In the genomic region with DNA sequence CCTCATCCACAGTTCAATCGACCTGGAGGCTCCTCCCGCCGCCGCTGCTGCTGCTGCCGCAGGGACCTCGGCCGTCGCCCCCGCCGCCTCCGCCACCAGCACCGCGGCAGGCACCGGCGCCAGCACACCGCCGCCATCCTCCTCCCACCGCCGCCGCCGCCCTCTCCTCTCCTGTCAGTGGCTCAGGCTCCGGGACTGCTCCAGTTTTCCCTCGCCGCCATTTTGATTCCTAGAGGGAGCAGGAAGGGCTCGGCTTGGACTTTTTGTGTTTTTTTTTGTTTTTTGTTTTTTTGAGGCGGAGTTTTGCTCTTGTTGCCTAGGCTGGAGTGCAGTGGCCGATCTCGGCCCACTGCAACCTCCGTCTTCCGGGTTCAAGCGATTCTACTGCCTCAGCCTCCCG, we compare ENCODE assay signal across 10 cellular contexts. TPM values are rescaled to one million over a fixed set of nuclear protein-coding genes. Genes with fewer than 3 reads are reported as not detected.
DNase-seq lines count a peak whose midpoint lies in the region; ATAC-seq and TF ChIP-seq lines count a peak whose summit lies in the region.
"Had no signal": no experiment of that assay in that cellular context is flagged by ENCODE, and none has a peak within 500 bp of the region (broad histone marks: within the 10 kb centered on the region; RNA-seq: fewer than 3 reads in every experiment).

No MANE protein-coding gene starts in this region.

- H3K4me3 ChIP-seq in heart right ventricle (peak overlapping the region in 9 of 10 donors; percentile 7 to 42 (median 34)), thymus (ENCODE audit: low read length) (peak overlapping the region; percentile 16), aorta (ENCODE audit: low read length in 2 of 2) (no peak overlapping the region)

- ATAC-seq in heart right ventricle (no peak), memory B cell (ENCODE audit: low read depth) (no peak), GM18868 (IDR thresholded peaks at IDR 0.05; ENCODE audit: unreplicated experiment) (no peak), aorta (ENCODE audit: low FRiP score) (no peak)

- H3K27ac ChIP-seq in heart right ventricle (no peak overlapping the region), thymus (ENCODE audit: low read depth) (no peak overlapping the region), aorta (ENCODE audit: low read depth in 1 of 2, low read length in 2 of 2) (no peak overlapping the region)
- H3K27ac ChIP-seq: C4-2B had no signal

- H3K27me3 ChIP-seq in heart right ventricle, result no peaks in the 10 kb centered on the region
- no peaks in the 10 kb centered on the region for H3K27me3 ChIP-seq in thymus (ENCODE audit: control insufficient read depth, insufficient read depth)
- no peaks in the 10 kb centered on the region for H3K27me3 ChIP-seq in aorta (ENCODE audit: control insufficient read depth in 1 of 2, insufficient read depth in 2 of 2, low read length in 1 of 2)

- H3K9me3 ChIP-seq in heart right ventricle (no peaks in the 10 kb centered on the region), thymus (ENCODE audit: control insufficient read depth) (no peaks in the 10 kb centered on the region), aorta (ENCODE audit: control insufficient read depth, low read length) (no peaks in the 10 kb centered on the region)

- H3K27ac Mint-ChIP-seq in activated naive CD4-positive, alpha-beta T cell treated with anti-CD3 and anti-CD28 coated beads for 36 hours, result no peak overlapping the region
- peak overlapping the region; percentile 67 for H3K27ac Mint-ChIP-seq in memory B cell

- H3K36me3 Mint-ChIP-seq in activated naive CD4-positive, alpha-beta T cell treated with anti-CD3 and anti-CD28 coated beads for 36 hours (ENCODE audit: low read depth), result peaks cover 15% of the 10 kb centered on the region
- H3K36me3 Mint-ChIP-seq in memory B cell, result peaks cover 4% of the 10 kb centered on the region

- CTCF ChIA-PET in activated naive CD4-positive, alpha-beta T cell treated with anti-CD3 and anti-CD28 coated beads for 36 hours (lab: Charles Lee), result interaction anchor here (4.8 kb wide), 1 partner anchor 143 kb away, joined by 53 read pairs; a partner anchor contains a TSS

- peak overlapping the region; percentile 52 for H3K4me3 Mint-ChIP-seq in activated naive CD4-positive, alpha-beta T cell treated with anti-CD3 and anti-CD28 coated beads for 36 hours
- H3K4me3 Mint-ChIP-seq in memory B cell, result peak overlapping the region; percentile 79

- H3K27me3 Mint-ChIP-seq in activated naive CD4-positive, alpha-beta T cell treated with anti-CD3 and anti-CD28 coated beads for 36 hours (ENCODE audit: low read depth), result peaks cover 2% of the 10 kb centered on the region
- H3K27me3 Mint-ChIP-seq in memory B cell, result peaks cover 4% of the 10 kb centered on the region

- H3K4me1 ChIP-seq in heart right ventricle (peaks cover 0 to 16% (median 13%) of the 10 kb centered on the region in 9 donors), thymus (ENCODE audit: control insufficient read depth, insufficient read depth, low read length) (peaks cover 4% of the 10 kb centered on the region), aorta (ENCODE audit: control insufficient read depth in 1 of 2, insufficient read depth in 2 of 2, low read length in 2 of 2) (no peaks in the 10 kb centered on the region)

- WGBS in heart right ventricle, 2 donors, result 45 to 47% methylated on average over 32 of the region's 32 CpGs
- WGBS in thymus, result 65% methylated on average over 32 of the region's 32 CpGs
- WGBS in aorta, 2 donors, result 40 to 50% methylated on average over 31 to 32 of the region's 32 CpGs

- intact Hi-C loops in heart right ventricle (cut with DNase I), result no loop called here
- intact Hi-C loops in cardiac septum (cut with DNase I), result no loop called here
- intact Hi-C loops in activated naive CD4-positive, alpha-beta T cell treated with anti-CD3 and anti-CD28 coated beads for 36 hours (cut with micrococcal nuclease), result no loop called here
- intact Hi-C loops in aorta (cut with DNase I), result no loop called here

- H3K36me3 ChIP-seq in heart right ventricle, result no peaks in the 10 kb centered on the region
- H3K36me3 ChIP-seq in thymus (ENCODE audit: control insufficient read depth, insufficient read depth), result no peaks in the 10 kb centered on the region
- no peaks in the 10 kb centered on the region for H3K36me3 ChIP-seq in aorta (ENCODE audit: control insufficient read depth in 1 of 2, insufficient read depth in 2 of 2, low read length in 1 of 2)

- H3K4me1 Mint-ChIP-seq in activated naive CD4-positive, alpha-beta T cell treated with anti-CD3 and anti-CD28 coated beads for 36 hours (ENCODE audit: low read depth), result peaks cover 18% of the 10 kb centered on the region
- peaks cover 11% of the 10 kb centered on the region for H3K4me1 Mint-ChIP-seq in memory B cell

- no peak for TF ChIP-seq CTCF in heart right ventricle (IDR thresholded peaks at IDR 0.05)

- DNase-seq in heart right ventricle, result peak in 1 of 2 donors; percentile 21
- no peak for DNase-seq in cardiac septum (ENCODE audit: low spot score)
- DNase-seq in activated naive CD4-positive, alpha-beta T cell treated with anti-CD3 and anti-CD28 coated beads for 36 hours, result no peak
- no peak for DNase-seq in memory B cell (ENCODE audit: low spot score in 2 of 2)
- DNase-seq in central memory CD4-positive, alpha-beta T cell, result no peak
- DNase-seq in aorta, result no peak
- DNase-seq: OCI-M1 had no signal

- peaks cover 4% of the 10 kb centered on the region for H3K9me3 Mint-ChIP-seq in activated naive CD4-positive, alpha-beta T cell treated with anti-CD3 and anti-CD28 coated beads for 36 hours
- H3K9me3 Mint-ChIP-seq in memory B cell, result no peaks in the 10 kb centered on the region

RNA-seq across cellular contexts. Expression of a gene that starts 3.0 kb away (rescaled TPM):
- total RNA-seq in heart right ventricle, result 1 to 10 TPM in 1 of 10 donors, under 1 TPM in 6, not detected in 3; 0.07 to 3.8 (median 0.48) TPM
- under 1 TPM; 0.07 to 0.09 TPM for polyA plus RNA-seq in heart right ventricle
- 0.22 TPM for total RNA-seq in cardiac septum
- 10 to 100 TPM; 76.9 to 81.1 TPM for total RNA-seq in activated naive CD4-positive, alpha-beta T cell treated with anti-CD3 and anti-CD28 coated beads for 36 hours
- 0.27 TPM for polyA plus RNA-seq in thymus
- total RNA-seq in aorta, result under 1 TPM; 0.78 to 0.81 TPM
- polyA plus RNA-seq in aorta, result under 1 TPM in 1 of 2 donors, not detected in 1; 0.13 TPM

RNA-seq across cellular contexts. Expression of a gene that starts 58.4 kb away (rescaled TPM):
- total RNA-seq in heart right ventricle, result 100 to 1,000 TPM; 111 to 218 (median 133) TPM
- polyA plus RNA-seq in heart right ventricle, result 10 to 100 TPM; 59.0 to 95.5 TPM
- total RNA-seq in cardiac septum, result 126 TPM
- 10 to 100 TPM; 39.7 to 43.8 TPM for total RNA-seq in activated naive CD4-positive, alpha-beta T cell treated with anti-CD3 and anti-CD28 coated beads for 36 hours
- 50.8 TPM for polyA plus RNA-seq in thymus
- 100 to 1,000 TPM in 1 of 2 donors, 10 to 100 TPM in 1; 87.4 to 107 TPM for total RNA-seq in aorta
- 100 to 1,000 TPM in 1 of 2 donors, 10 to 100 TPM in 1; 92.0 to 115 TPM for polyA plus RNA-seq in aorta

Comparison
In these comparisons a context has a peak if more than half of its experiments do, and no peak if none do; other contexts are left out.
1. H3K4me3 ChIP-seq: peak in heart right ventricle (9 of 10) and thymus (single experiment); none in aorta (0 of 2).
2. RNA of a gene that starts 3.0 kb away (total RNA-seq): 76.9 to 81.1 TPM in activated naive CD4-positive, alpha-beta T cell treated with anti-CD3 and anti-CD28 coated beads for 36 hours; 0.78 to 0.81 TPM in aorta, 0.07 to 3.8 TPM in heart right ventricle and 0.22 TPM in cardiac septum (single experiment); every median in the first group is over 10 times any median in the second.